Comparison of ENCODE assay signal across 28 cellular contexts in the genomic region with DNA sequence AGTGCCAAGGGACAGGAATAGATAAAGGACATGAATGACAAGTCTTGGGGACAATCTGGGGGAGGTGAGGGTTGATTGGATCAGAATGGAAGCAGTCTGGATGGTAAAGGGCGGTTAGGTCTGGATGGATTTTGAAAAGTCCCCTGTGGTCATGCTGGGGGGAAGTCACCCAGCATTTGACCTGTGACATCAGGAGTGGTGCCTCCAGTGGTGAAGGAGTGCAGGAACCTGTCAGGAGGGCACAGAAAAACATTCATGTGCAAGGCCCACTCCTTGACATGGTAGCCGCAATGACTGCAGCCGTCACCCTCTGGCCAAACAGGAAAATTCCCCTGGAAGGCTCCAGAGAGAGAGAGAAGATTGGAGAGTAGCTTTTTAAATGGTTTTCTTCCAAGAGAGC.
"Had no signal": no experiment of that assay in that cellular context is flagged by ENCODE, and none has a peak within 500 bp of the region (broad histone marks: within the 10 kb centered on the region; RNA-seq: fewer than 3 reads in every experiment).

No MANE protein-coding gene starts in this region.

- H3K27ac ChIP-seq: epithelial cell of prostate, gastroesophageal sphincter, neutrophil, skin epidermis, stomach, thyroid gland, upper lobe of right lung had no signal

- H3K4me3 ChIP-seq: gastroesophageal sphincter, skin epidermis, stomach, thyroid gland, upper lobe of right lung had no signal

- H3K27me3 ChIP-seq: gastroesophageal sphincter, neutrophil, stomach, thyroid gland, upper lobe of right lung had no signal

- H3K4me1 ChIP-seq: gastroesophageal sphincter, stomach, thyroid gland, upper lobe of right lung had no signal

- DNase-seq: activated CD4-positive, alpha-beta T cell treated with anti-CD3 and anti-CD28 coated beads for 1 hour; activated CD8-positive, alpha-beta memory T cell treated with anti-CD3 and anti-CD28 coated beads, Interleukin-2, amount 10 ng/mL, durations not matched to agents 7 days and 5 days; activated CD8-positive, alpha-beta T cell treated with anti-CD3 and anti-CD28 coated beads, Interleukin-2, amount 10 ng/mL, durations not matched to agents 7 days and 5 days; activated naive CD4-positive, alpha-beta T cell; activated T-cell treated with anti-CD3 and anti-CD28 coated beads, Interleukin-2, amount 50 U/mL, for 48 hours; anterior cingulate cortex; dermis blood vessel endothelial cell; effector CD4-positive, alpha-beta T cell; hippocampal formation; immature natural killer cell; kidney; left colon; mammary epithelial cell; naive B cell; nephron progenitor cell; stimulated activated CD4-positive, alpha-beta T cell treated with anti-CD3 and anti-CD28 coated beads, Interleukin-1b, Interleukin-23, amount 100 ng/mL, for 48 hours; stimulated activated naive B cell treated with anti-CD40 and anti-IgM and Interleukin-4, amounts not matched to agents 10 μg/mL and 1 μg/mL and 100 μg/mL, for 72 hours; stomach; thyroid gland; upper lobe of right lung had no signal

- H3K36me3 ChIP-seq: gastroesophageal sphincter, neutrophil, stomach, thyroid gland, upper lobe of right lung had no signal

- FAIRE-seq: colon, endometrium, kidney, TTC549 had no signal

- ATAC-seq: activated CD8-positive, alpha-beta memory T cell treated with anti-CD3 and anti-CD28 coated beads, Interleukin-2, amount 10 ng/mL, durations not matched to agents 7 days and 5 days; activated CD8-positive, alpha-beta T cell treated with anti-CD3 and anti-CD28 coated beads, Interleukin-2, amount 10 ng/mL, durations not matched to agents 7 days and 5 days; gastroesophageal sphincter; left colon; sciatic nerve; stimulated activated naive B cell treated with anti-CD40 and anti-IgM and Interleukin-4, amounts not matched to agents 10 μg/mL and 1 μg/mL and 100 μg/mL, for 72 hours; upper lobe of right lung had no signal

- H3K9me3 ChIP-seq: gastroesophageal sphincter, neutrophil, stomach, thyroid gland, upper lobe of right lung had no signal
